10 cellular contexts compared by ENCODE assay signal in genomic region chr11:33753304-33753703, GRCh38. TPM values are rescaled to one million over a fixed set of nuclear protein-coding genes. Genes with fewer than 3 reads are reported as not detected.
DNase-seq lines count a peak whose midpoint lies in the region; ATAC-seq and TF ChIP-seq lines count a peak whose summit lies in the region.
"Had no signal": no experiment of that assay in that cellular context is flagged by ENCODE, and none has a peak within 500 bp of the region (broad histone marks: within the 10 kb centered on the region; RNA-seq: fewer than 3 reads in every experiment).

No MANE protein-coding gene starts in this region.

- H3K36me3 Mint-ChIP-seq in activated CD8-positive, alpha-beta T cell treated with anti-CD3 and anti-CD28 coated beads for 36 hours (ENCODE audit: low read depth) = peaks cover 13% of the 10 kb centered on the region
- H3K36me3 Mint-ChIP-seq in activated CD8-positive, alpha-beta T cell treated with anti-CD3 and anti-CD28 coated beads, Interleukin-2, amount 10 ng/mL, durations not matched to agents 7 days and 5 days (ENCODE audit: low read depth) = peaks cover 19% of the 10 kb centered on the region
- H3K36me3 Mint-ChIP-seq in stimulated activated memory B cell treated with anti-CD40 and anti-IgM and Interleukin-4, amounts not matched to agents 10 μg/mL and 1 μg/mL and 100 μg/mL, for 72 hours = peaks cover 11% of the 10 kb centered on the region
- peaks cover 33% of the 10 kb centered on the region for H3K36me3 Mint-ChIP-seq in T-cell
- H3K36me3 Mint-ChIP-seq in activated naive CD4-positive, alpha-beta T cell treated with anti-CD3 and anti-CD28 coated beads for 36 hours (ENCODE audit: low read depth) = peaks cover 5% of the 10 kb centered on the region

- CTCF ChIA-PET in activated CD8-positive, alpha-beta T cell treated with anti-CD3 and anti-CD28 coated beads for 36 hours (lab: Charles Lee) = interaction anchor here (1.3 to 3.2 kb wide), 3 partner anchors 11 to 51 kb away, joined by 3 to 17 read pairs (median 5); no protein-coding TSS in a partner anchor
- CTCF ChIA-PET in activated CD8-positive, alpha-beta T cell treated with anti-CD3 and anti-CD28 coated beads, Interleukin-2, amount 10 ng/mL, durations not matched to agents 7 days and 5 days (lab: Charles Lee) = interaction anchor here (0.6 to 0.9 kb wide), 3 partner anchors 8 to 38 kb away, joined by 3 to 4 read pairs (median 3); no protein-coding TSS in a partner anchor
- CTCF ChIA-PET in T-cell (lab: Charles Lee) = interaction anchor here in 1 of 2 donors (1.4 kb wide), 1 partner anchor 11 kb away, joined by 6 read pairs; no protein-coding TSS in a partner anchor
- CTCF ChIA-PET in activated naive CD4-positive, alpha-beta T cell treated with anti-CD3 and anti-CD28 coated beads for 36 hours (lab: Charles Lee) = interaction anchor here (1.0 to 4.8 kb wide), 3 partner anchors 11 to 75 kb away, joined by 3 to 20 read pairs (median 3); no protein-coding TSS in a partner anchor

- H3K4me3 Mint-ChIP-seq in activated CD8-positive, alpha-beta T cell treated with anti-CD3 and anti-CD28 coated beads for 36 hours = no peak overlapping the region
- no peak overlapping the region for H3K4me3 Mint-ChIP-seq in activated CD8-positive, alpha-beta T cell treated with anti-CD3 and anti-CD28 coated beads, Interleukin-2, amount 10 ng/mL, durations not matched to agents 7 days and 5 days
- H3K4me3 Mint-ChIP-seq in stimulated activated memory B cell treated with anti-CD40 and anti-IgM and Interleukin-4, amounts not matched to agents 10 μg/mL and 1 μg/mL and 100 μg/mL, for 72 hours = no peak overlapping the region
- H3K4me3 Mint-ChIP-seq in T-cell = no peak overlapping the region
- H3K4me3 Mint-ChIP-seq in activated naive CD4-positive, alpha-beta T cell treated with anti-CD3 and anti-CD28 coated beads for 36 hours = no peak overlapping the region

- H3K27ac ChIP-seq in lower lobe of right lung = no peak overlapping the region
- H3K27ac ChIP-seq: sigmoid colon had no signal

- TF ChIP-seq CTCF in activated CD8-positive, alpha-beta T cell treated with anti-CD3 and anti-CD28 coated beads for 36 hours (IDR thresholded peaks at IDR 0.05) = no peak
- no peak for TF ChIP-seq CTCF in lower lobe of right lung (IDR thresholded peaks at IDR 0.05)

- intact Hi-C loops in activated CD8-positive, alpha-beta T cell treated with anti-CD3 and anti-CD28 coated beads for 36 hours (cut with micrococcal nuclease) = no loop called here
- intact Hi-C loops in lower lobe of right lung (cut with DNase I) = no loop called here
- intact Hi-C loops in activated naive CD4-positive, alpha-beta T cell treated with anti-CD3 and anti-CD28 coated beads for 36 hours (cut with micrococcal nuclease) = no loop called here

- peaks cover 8% of the 10 kb centered on the region for H3K4me1 Mint-ChIP-seq in activated CD8-positive, alpha-beta T cell treated with anti-CD3 and anti-CD28 coated beads for 36 hours (ENCODE audit: low read depth)
- H3K4me1 Mint-ChIP-seq in activated CD8-positive, alpha-beta T cell treated with anti-CD3 and anti-CD28 coated beads, Interleukin-2, amount 10 ng/mL, durations not matched to agents 7 days and 5 days (ENCODE audit: low read depth) = peaks cover 7% of the 10 kb centered on the region
- H3K4me1 Mint-ChIP-seq in stimulated activated memory B cell treated with anti-CD40 and anti-IgM and Interleukin-4, amounts not matched to agents 10 μg/mL and 1 μg/mL and 100 μg/mL, for 72 hours = no peaks in the 10 kb centered on the region
- H3K4me1 Mint-ChIP-seq in T-cell = no peaks in the 10 kb centered on the region
- H3K4me1 Mint-ChIP-seq in activated naive CD4-positive, alpha-beta T cell treated with anti-CD3 and anti-CD28 coated beads for 36 hours (ENCODE audit: low read depth) = peaks cover 8% of the 10 kb centered on the region

- peaks cover 57% of the 10 kb centered on the region for H3K36me3 ChIP-seq in adipocyte (ENCODE audit: control insufficient read depth, insufficient read depth, low read length, severe bottlenecking)
- peaks cover 100% of the 10 kb centered on the region for H3K36me3 ChIP-seq in lower lobe of right lung

- peak; percentile 91 for ATAC-seq in activated CD8-positive, alpha-beta T cell treated with anti-CD3 and anti-CD28 coated beads for 36 hours
- no peak for ATAC-seq in activated CD8-positive, alpha-beta T cell treated with anti-CD3 and anti-CD28 coated beads, Interleukin-2, amount 10 ng/mL, durations not matched to agents 7 days and 5 days
- ATAC-seq in HG02943 (IDR thresholded peaks at IDR 0.05; ENCODE audit: low read depth, unreplicated experiment) (peak; percentile 89), T-cell (replicated peaks in 1 of 4) (no peak), lower lobe of right lung (no peak)
- peak; percentile 41 for ATAC-seq in stimulated activated memory B cell treated with anti-CD40 and anti-IgM and Interleukin-4, amounts not matched to agents 10 μg/mL and 1 μg/mL and 100 μg/mL, for 72 hours
- ATAC-seq: HepG2 had no signal

- H3K27me3 ChIP-seq in adipocyte (replicated peaks; ENCODE audit: control insufficient read depth, insufficient read depth, low read length) = no peaks in the 10 kb centered on the region
- H3K27me3 ChIP-seq in lower lobe of right lung (ENCODE audit: low read depth) = no peaks in the 10 kb centered on the region
- H3K27me3 ChIP-seq: sigmoid colon had no signal

- H3K27ac Mint-ChIP-seq in activated CD8-positive, alpha-beta T cell treated with anti-CD3 and anti-CD28 coated beads for 36 hours = peak overlapping the region; percentile 6
- H3K27ac Mint-ChIP-seq in activated CD8-positive, alpha-beta T cell treated with anti-CD3 and anti-CD28 coated beads, Interleukin-2, amount 10 ng/mL, durations not matched to agents 7 days and 5 days = no peak overlapping the region
- H3K27ac Mint-ChIP-seq in stimulated activated memory B cell treated with anti-CD40 and anti-IgM and Interleukin-4, amounts not matched to agents 10 μg/mL and 1 μg/mL and 100 μg/mL, for 72 hours = peak overlapping the region; percentile 49
- no peak overlapping the region for H3K27ac Mint-ChIP-seq in T-cell
- no peak overlapping the region for H3K27ac Mint-ChIP-seq in activated naive CD4-positive, alpha-beta T cell treated with anti-CD3 and anti-CD28 coated beads for 36 hours

- no peaks in the 10 kb centered on the region for H3K27me3 Mint-ChIP-seq in activated CD8-positive, alpha-beta T cell treated with anti-CD3 and anti-CD28 coated beads for 36 hours
- no peaks in the 10 kb centered on the region for H3K27me3 Mint-ChIP-seq in activated CD8-positive, alpha-beta T cell treated with anti-CD3 and anti-CD28 coated beads, Interleukin-2, amount 10 ng/mL, durations not matched to agents 7 days and 5 days (ENCODE audit: low read depth)
- no peaks in the 10 kb centered on the region for H3K27me3 Mint-ChIP-seq in stimulated activated memory B cell treated with anti-CD40 and anti-IgM and Interleukin-4, amounts not matched to agents 10 μg/mL and 1 μg/mL and 100 μg/mL, for 72 hours
- H3K27me3 Mint-ChIP-seq in T-cell = no peaks in the 10 kb centered on the region
- H3K27me3 Mint-ChIP-seq in activated naive CD4-positive, alpha-beta T cell treated with anti-CD3 and anti-CD28 coated beads for 36 hours (ENCODE audit: low read depth) = no peaks in the 10 kb centered on the region

- peaks cover 13% of the 10 kb centered on the region for H3K4me1 ChIP-seq in adipocyte (ENCODE audit: control insufficient read depth, insufficient read depth, low read length)
- H3K4me1 ChIP-seq in lower lobe of right lung = no peaks in the 10 kb centered on the region

- no peak overlapping the region for H3K4me3 ChIP-seq in adipocyte (ENCODE audit: low read length)
- no peak overlapping the region for H3K4me3 ChIP-seq in lower lobe of right lung
- H3K4me3 ChIP-seq: sigmoid colon had no signal

- no peaks in the 10 kb centered on the region for H3K9me3 Mint-ChIP-seq in activated CD8-positive, alpha-beta T cell treated with anti-CD3 and anti-CD28 coated beads for 36 hours
- H3K9me3 Mint-ChIP-seq in activated CD8-positive, alpha-beta T cell treated with anti-CD3 and anti-CD28 coated beads, Interleukin-2, amount 10 ng/mL, durations not matched to agents 7 days and 5 days (ENCODE audit: insufficient read depth) = no peaks in the 10 kb centered on the region
- no peaks in the 10 kb centered on the region for H3K9me3 Mint-ChIP-seq in stimulated activated memory B cell treated with anti-CD40 and anti-IgM and Interleukin-4, amounts not matched to agents 10 μg/mL and 1 μg/mL and 100 μg/mL, for 72 hours
- no peaks in the 10 kb centered on the region for H3K9me3 Mint-ChIP-seq in T-cell
- H3K9me3 Mint-ChIP-seq in activated naive CD4-positive, alpha-beta T cell treated with anti-CD3 and anti-CD28 coated beads for 36 hours = no peaks in the 10 kb centered on the region

- H3K9ac ChIP-seq in adipocyte (ENCODE audit: low read length) = no peak overlapping the region

- DNase-seq in activated CD8-positive, alpha-beta T cell treated with anti-CD3 and anti-CD28 coated beads for 36 hours = no peak
- DNase-seq in activated CD8-positive, alpha-beta T cell treated with anti-CD3 and anti-CD28 coated beads, Interleukin-2, amount 10 ng/mL, durations not matched to agents 7 days and 5 days = no peak
- DNase-seq in adipocyte (ENCODE audit: low read depth) (peak; percentile 62), T-cell (no peak), lower lobe of right lung (no peak)
- DNase-seq in activated naive CD4-positive, alpha-beta T cell treated with anti-CD3 and anti-CD28 coated beads for 36 hours = no peak
- DNase-seq: sigmoid colon had no signal

- H3K9me3 ChIP-seq in adipocyte (ENCODE audit: control insufficient read depth, low read length) (no peaks in the 10 kb centered on the region), lower lobe of right lung (no peaks in the 10 kb centered on the region)
- H3K9me3 ChIP-seq: sigmoid colon had no signal

- POLR2A ChIA-PET in activated CD8-positive, alpha-beta T cell treated with anti-CD3 and anti-CD28 coated beads for 36 hours (lab: Charles Lee) = interaction anchor here (0.6 to 1.5 kb wide), 3 partner anchors 15 to 261 kb away, joined by 3 read pairs; partner anchors contain the start of gene C11orf91
- POLR2A ChIA-PET in activated CD8-positive, alpha-beta T cell treated with anti-CD3 and anti-CD28 coated beads, Interleukin-2, amount 10 ng/mL, durations not matched to agents 7 days and 5 days (lab: Charles Lee) = interaction anchor here (1.1 kb wide), 1 partner anchor 17 kb away, joined by 6 read pairs; the partner anchor contains the start of gene CD59
- POLR2A ChIA-PET in T-cell (lab: Charles Lee) = interaction anchor here in 1 of 2 donors (1.6 kb wide), 1 partner anchor 17 kb away, joined by 7 read pairs; the partner anchor contains the start of gene CD59

RNA-seq across cellular contexts. Expression of gene CD59, which starts 17.1 kb away (rescaled TPM):
- 10 to 100 TPM; 36.0 to 36.1 TPM for total RNA-seq in activated CD8-positive, alpha-beta T cell treated with anti-CD3 and anti-CD28 coated beads for 36 hours
- total RNA-seq in activated CD8-positive, alpha-beta T cell treated with anti-CD3 and anti-CD28 coated beads, Interleukin-2, amount 10 ng/mL, durations not matched to agents 7 days and 5 days = 10 to 100 TPM; 33.7 to 35.1 TPM
- 10 to 100 TPM; 34.3 to 85.8 (median 71.9) TPM for total RNA-seq in T-cell
- 816 TPM for total RNA-seq in lower lobe of right lung
- 10 to 100 TPM; 59.9 to 61.9 TPM for total RNA-seq in activated naive CD4-positive, alpha-beta T cell treated with anti-CD3 and anti-CD28 coated beads for 36 hours

RNA-seq across cellular contexts. Expression of gene FBXO3, which starts 21.0 kb away (rescaled TPM):
- 10 to 100 TPM in 1 of 2 experiments, 1 to 10 TPM in 1; 9.0 to 11.5 TPM for total RNA-seq in activated CD8-positive, alpha-beta T cell treated with anti-CD3 and anti-CD28 coated beads for 36 hours
- total RNA-seq in activated CD8-positive, alpha-beta T cell treated with anti-CD3 and anti-CD28 coated beads, Interleukin-2, amount 10 ng/mL, durations not matched to agents 7 days and 5 days = 10 to 100 TPM; 15.1 to 16.8 TPM
- total RNA-seq in T-cell (10 to 100 TPM; 37.1 to 60.0 (median 41.1) TPM), lower lobe of right lung (32.6 TPM)
- 10 to 100 TPM; 12.2 to 12.9 TPM for total RNA-seq in activated naive CD4-positive, alpha-beta T cell treated with anti-CD3 and anti-CD28 coated beads for 36 hours

RNA-seq across cellular contexts. Expression of gene C11orf91, which starts 52.7 kb away (rescaled TPM):
- not detected for total RNA-seq in activated CD8-positive, alpha-beta T cell treated with anti-CD3 and anti-CD28 coated beads for 36 hours
- total RNA-seq in activated CD8-positive, alpha-beta T cell treated with anti-CD3 and anti-CD28 coated beads, Interleukin-2, amount 10 ng/mL, durations not matched to agents 7 days and 5 days = not detected
- total RNA-seq in T-cell (under 1 TPM in 1 of 5 donors, not detected in 4; 0.95 TPM), lower lobe of right lung (not detected)
- total RNA-seq in activated naive CD4-positive, alpha-beta T cell treated with anti-CD3 and anti-CD28 coated beads for 36 hours = not detected
- total RNA-seq: sigmoid colon had no signal

Comparison
In these comparisons a context has a peak if more than half of its experiments do, and no peak if none do; other contexts are left out.
1. ATAC-seq: peak in activated CD8-positive, alpha-beta T cell treated with anti-CD3 and anti-CD28 coated beads for 36 hours (single experiment), HG02943 (single experiment) and stimulated activated memory B cell treated with anti-CD40 and anti-IgM and Interleukin-4, amounts not matched to agents 10 μg/mL and 1 μg/mL and 100 μg/mL, for 72 hours (single experiment); none in activated CD8-positive, alpha-beta T cell treated with anti-CD3 and anti-CD28 coated beads, Interleukin-2, amount 10 ng/mL, durations not matched to agents 7 days and 5 days (single experiment), T-cell (0 of 4) and lower lobe of right lung (0 of 2).
2. H3K27ac Mint-ChIP-seq: peak in activated CD8-positive, alpha-beta T cell treated with anti-CD3 and anti-CD28 coated beads for 36 hours (single experiment) and stimulated activated memory B cell treated with anti-CD40 and anti-IgM and Interleukin-4, amounts not matched to agents 10 μg/mL and 1 μg/mL and 100 μg/mL, for 72 hours (single experiment); none in activated CD8-positive, alpha-beta T cell treated with anti-CD3 and anti-CD28 coated beads, Interleukin-2, amount 10 ng/mL, durations not matched to agents 7 days and 5 days (single experiment), T-cell (0 of 2) and activated naive CD4-positive, alpha-beta T cell treated with anti-CD3 and anti-CD28 coated beads for 36 hours (single experiment).